ENCODE assay signal across 1 cellular context in genomic region chr17:8405499-8406016, GRCh38.
TF ChIP-seq lines count a peak whose summit lies in the region.

No MANE protein-coding gene starts in this region.

TF ChIP-seq in H1, 55 proteins besides CTCF, POLR2A, EP300 and RAD21:
- TF ChIP-seq SAP30 (IDR thresholded peaks at IDR 0.05; ENCODE audit: insufficient read depth, insufficient replicate concordance, low read length): no peak
- TF ChIP-seq TEAD4 (IDR thresholded peaks at IDR 0.05; ENCODE audit: low read depth, low read length): no peak
- no peak for TF ChIP-seq MAX (IDR thresholded peaks at IDR 0.05)
- TF ChIP-seq EZH2 (IDR thresholded peaks at IDR 0.05; ENCODE audit: low read depth, low read length, severe bottlenecking): no peak
- TF ChIP-seq KDM1A (IDR thresholded peaks at IDR 0.05; ENCODE audit: borderline replicate concordance, low read length): no peak
- no peak for TF ChIP-seq NRF1 (IDR thresholded peaks at IDR 0.05; ENCODE audit: low read depth, low read length)
